30 cellular contexts compared by ENCODE assay signal in genomic region chr4:61514991-61515390, GRCh38.
DNase-seq lines count a peak whose midpoint lies in the region; ATAC-seq, FAIRE-seq and TF ChIP-seq lines count a peak whose summit lies in the region.
"Had no signal": no experiment of that assay in that cellular context is flagged by ENCODE, and none has a peak within 500 bp of the region (broad histone marks: within the 10 kb centered on the region; RNA-seq: fewer than 3 reads in every experiment).

No MANE protein-coding gene starts in this region.

- peak; percentile 14 for DNase-seq in D721Med (ENCODE audit: insufficient read length, low spot score)
- peak; percentile 55 for DNase-seq in NCI-H69 (lab: John Stamatoyannopoulos, UW)
- peak; percentile 48 for DNase-seq in bronchial epithelial cell (ENCODE audit: low read depth)
- peak; percentile 7 for DNase-seq in renal cortical epithelial cell (ENCODE audit: low read depth)
- no peak for DNase-seq in posterior cingulate gyrus
- DNase-seq: AML-193; CD4-positive, alpha-beta T cell; DMS 273 treated with DMSO at 0.1 percent for 48 hours; DMS79; EL; GF-D8; HCEC 1CT; NCI-H1048; NCI-H1417; NCI-H187; NCI-H2081 treated with DMSO at 0.1 percent for 48 hours; NCI-H2171; NCI-H345; NCI-H510A treated with DMSO at 0.1 percent for 48 hours; NCI-H748 treated with DMSO at 0.1 percent for 48 hours; PC-9; SJCRH30 had no signal

- FAIRE-seq in D721Med (lab: Jason Lieb, UNC) (peak; percentile 69), bronchial epithelial cell (lab: Jason Lieb, UNC) (no peak)
- FAIRE-seq: A549, GM12892, GM19239 had no signal

- no peak for ATAC-seq in HG02870 (IDR thresholded peaks at IDR 0.05; ENCODE audit: unreplicated experiment)
- ATAC-seq in HG03469 (IDR thresholded peaks at IDR 0.05; ENCODE audit: unreplicated experiment), result no peak
- ATAC-seq: A549, Right ventricle myocardium inferior, SK-N-SH treated with all-trans-retinoic acid at 6 μM for 48 hours had no signal

- intact Hi-C loops in posterior cingulate gyrus (cut with DNase I), result no loop called here

- H3K4me3 ChIP-seq in bronchial epithelial cell (ENCODE audit: low read depth, low read length), result no peak overlapping the region
- H3K4me3 ChIP-seq: A549; BLaER1 treated with 17β-estradiol and CSF1 and Interleukin-3, amounts not matched to agents 10 nM and 100 nM; PC-9; SJCRH30 had no signal

- H3K36me3 ChIP-seq in bronchial epithelial cell (ENCODE audit: control insufficient read depth, insufficient read depth, low read length), result no peaks in the 10 kb centered on the region
- H3K36me3 ChIP-seq: BLaER1 treated with 17β-estradiol and CSF1 and Interleukin-3, amounts not matched to agents 10 nM and 100 nM; SJCRH30 had no signal

- H3K27me3 ChIP-seq in bronchial epithelial cell (ENCODE audit: control insufficient read depth, insufficient read depth, low read length), result no peaks in the 10 kb centered on the region
- H3K27me3 ChIP-seq: BLaER1 treated with 17β-estradiol and CSF1 and Interleukin-3, amounts not matched to agents 10 nM and 100 nM; SJCRH30 had no signal

- TF ChIP-seq CTCF in D721Med (IDR thresholded peaks at IDR 0.05; ENCODE audit: insufficient read depth, missing control alignments) (no peak), bronchial epithelial cell (IDR thresholded peaks at IDR 0.05; ENCODE audit: insufficient read depth, low read length, severe bottlenecking) (no peak)

Comparison
In these comparisons a context has a peak if more than half of its experiments do, and no peak if none do; other contexts are left out.
1. DNase-seq: peak in D721Med (single experiment), NCI-H69 (single experiment), bronchial epithelial cell (single experiment) and renal cortical epithelial cell (single experiment); none in posterior cingulate gyrus (0 of 10).